In the genomic region with DNA sequence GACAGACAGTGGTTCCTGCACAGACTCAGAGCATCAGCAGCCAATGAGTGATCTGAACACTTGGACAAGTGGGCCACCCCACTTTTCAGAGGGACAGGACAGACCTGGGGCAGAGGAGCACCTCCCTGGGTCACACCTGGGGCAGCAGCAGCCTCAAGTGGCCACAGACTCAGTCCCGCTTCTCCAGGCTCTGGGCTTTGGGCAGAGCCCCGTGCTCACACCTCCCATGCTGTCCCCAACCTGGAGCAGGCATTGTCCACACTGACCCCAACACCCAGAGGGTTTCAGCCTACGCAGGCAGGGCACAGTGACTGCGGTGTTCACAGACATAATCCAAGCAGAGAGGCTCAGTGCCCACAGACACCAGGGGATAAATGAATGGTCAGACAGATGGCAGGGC, we compare ENCODE assay signal across 1 cellular context.
TF ChIP-seq lines count a peak whose summit lies in the region.

No MANE protein-coding gene starts in this region.

TF ChIP-seq in HepG2, 621 proteins besides CTCF, POLR2A, EP300 and RAD21 (continued from another document):
- TF ChIP-seq, protein P1, sequence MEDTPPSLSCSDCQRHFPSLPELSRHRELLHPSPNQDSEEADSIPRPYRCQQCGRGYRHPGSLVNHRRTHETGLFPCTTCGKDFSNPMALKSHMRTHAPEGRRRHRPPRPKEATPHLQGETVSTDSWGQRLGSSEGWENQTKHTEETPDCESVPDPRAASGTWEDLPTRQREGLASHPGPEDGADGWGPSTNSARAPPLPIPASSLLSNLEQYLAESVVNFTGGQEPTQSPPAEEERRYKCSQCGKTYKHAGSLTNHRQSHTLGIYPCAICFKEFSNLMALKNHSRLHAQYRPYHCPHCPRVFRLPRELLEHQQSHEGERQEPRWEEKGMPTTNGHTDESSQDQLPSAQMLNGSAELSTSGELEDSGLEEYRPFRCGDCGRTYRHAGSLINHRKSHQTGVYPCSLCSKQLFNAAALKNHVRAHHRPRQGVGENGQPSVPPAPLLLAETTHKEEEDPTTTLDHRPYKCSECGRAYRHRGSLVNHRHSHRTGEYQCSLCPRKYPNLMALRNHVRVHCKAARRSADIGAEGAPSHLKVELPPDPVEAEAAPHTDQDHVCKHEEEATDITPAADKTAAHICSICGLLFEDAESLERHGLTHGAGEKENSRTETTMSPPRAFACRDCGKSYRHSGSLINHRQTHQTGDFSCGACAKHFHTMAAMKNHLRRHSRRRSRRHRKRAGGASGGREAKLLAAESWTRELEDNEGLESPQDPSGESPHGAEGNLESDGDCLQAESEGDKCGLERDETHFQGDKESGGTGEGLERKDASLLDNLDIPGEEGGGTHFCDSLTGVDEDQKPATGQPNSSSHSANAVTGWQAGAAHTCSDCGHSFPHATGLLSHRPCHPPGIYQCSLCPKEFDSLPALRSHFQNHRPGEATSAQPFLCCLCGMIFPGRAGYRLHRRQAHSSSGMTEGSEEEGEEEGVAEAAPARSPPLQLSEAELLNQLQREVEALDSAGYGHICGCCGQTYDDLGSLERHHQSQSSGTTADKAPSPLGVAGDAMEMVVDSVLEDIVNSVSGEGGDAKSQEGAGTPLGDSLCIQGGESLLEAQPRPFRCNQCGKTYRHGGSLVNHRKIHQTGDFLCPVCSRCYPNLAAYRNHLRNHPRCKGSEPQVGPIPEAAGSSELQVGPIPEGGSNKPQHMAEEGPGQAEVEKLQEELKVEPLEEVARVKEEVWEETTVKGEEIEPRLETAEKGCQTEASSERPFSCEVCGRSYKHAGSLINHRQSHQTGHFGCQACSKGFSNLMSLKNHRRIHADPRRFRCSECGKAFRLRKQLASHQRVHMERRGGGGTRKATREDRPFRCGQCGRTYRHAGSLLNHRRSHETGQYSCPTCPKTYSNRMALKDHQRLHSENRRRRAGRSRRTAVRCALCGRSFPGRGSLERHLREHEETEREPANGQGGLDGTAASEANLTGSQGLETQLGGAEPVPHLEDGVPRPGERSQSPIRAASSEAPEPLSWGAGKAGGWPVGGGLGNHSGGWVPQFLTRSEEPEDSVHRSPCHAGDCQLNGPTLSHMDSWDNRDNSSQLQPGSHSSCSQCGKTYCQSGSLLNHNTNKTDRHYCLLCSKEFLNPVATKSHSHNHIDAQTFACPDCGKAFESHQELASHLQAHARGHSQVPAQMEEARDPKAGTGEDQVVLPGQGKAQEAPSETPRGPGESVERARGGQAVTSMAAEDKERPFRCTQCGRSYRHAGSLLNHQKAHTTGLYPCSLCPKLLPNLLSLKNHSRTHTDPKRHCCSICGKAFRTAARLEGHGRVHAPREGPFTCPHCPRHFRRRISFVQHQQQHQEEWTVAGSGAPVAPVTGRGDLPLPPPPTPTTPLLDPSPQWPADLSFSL (CRISPR knock-in tag; IDR thresholded peaks at IDR 0.05): no peak
- TF ChIP-seq ZSCAN5A (CRISPR knock-in tag; IDR thresholded peaks at IDR 0.05; ENCODE audit: borderline replicate concordance) (no peak), MATR3 (CRISPR knock-in tag; IDR thresholded peaks at IDR 0.05) (no peak), ZBTB10 (CRISPR knock-in tag; IDR thresholded peaks at IDR 0.05; ENCODE audit: borderline replicate concordance) (no peak)
